ENCODE assay signal across 8 cellular contexts in genomic region chr6:168692572-168693257, GRCh38.
DNase-seq lines count a peak whose midpoint lies in the region; ATAC-seq, FAIRE-seq and TF ChIP-seq lines count a peak whose summit lies in the region.
"Not testable (repeated sequence)": the region's sequence is repeated elsewhere in the genome, so short reads cannot be mapped to it uniquely, and the experiment has no call there.

No MANE protein-coding gene starts in this region.

- intact Hi-C loops in Right ventricle myocardium superior (cut with DNase I); left cardiac atrium (cut with DNase I); sciatic nerve (cut with DNase I): not testable (repeated sequence)

- H3K36me3 ChIP-seq in GM23338 (ENCODE audit: insufficient read depth); bronchial epithelial cell (ENCODE audit: control insufficient read depth, insufficient read depth, low read length); mesendoderm (ENCODE audit: control insufficient read depth, insufficient read depth, low read length); neuronal stem cell (replicated peaks in 1 of 2; ENCODE audit: control insufficient read depth in 2 of 2, insufficient read depth in 2 of 2, low read length in 2 of 2): not testable (repeated sequence)

- not testable (repeated sequence) for H3K9me3 ChIP-seq in neuronal stem cell (replicated peaks in 1 of 2; ENCODE audit: control insufficient read depth in 2 of 2, insufficient read depth in 1 of 2, low read depth in 1 of 2, low read length in 2 of 2)

- peak overlapping the region; percentile 80 for H3K23ac ChIP-seq in mesendoderm (ENCODE audit: low read length)
- H3K23ac ChIP-seq in neuronal stem cell (ENCODE audit: low read depth, low read length, poor library complexity), result not testable (repeated sequence)

- not testable (repeated sequence) for H3K4me2 ChIP-seq in GM23338; mesendoderm (ENCODE audit: low read length); neuronal stem cell (ENCODE audit: insufficient read depth, low read length, poor library complexity, severe bottlenecking)

- FAIRE-seq in bronchial epithelial cell (lab: Jason Lieb, UNC) (peak; percentile 62), urothelium cell line (lab: Jason Lieb, UNC) (peak; percentile 35)

- not testable (repeated sequence) for H2BK12ac ChIP-seq in neuronal stem cell (ENCODE audit: low read length)

- H4K8ac ChIP-seq in mesendoderm (ENCODE audit: low read depth, low read length); neuronal stem cell (ENCODE audit: low read depth, low read length): not testable (repeated sequence)

- no CpG with 5 or more reads among the region's 30 CpGs for WGBS in mesendoderm (ENCODE audit: extremely low coverage, insufficient coverage, low lambda C conversion rate)
- WGBS in neuronal stem cell (ENCODE audit: extremely low coverage in 2 of 2, insufficient read length in 2 of 2, insufficient replicate concordance in 1 of 2), 2 donors, result no CpG with 5 or more reads among the region's 30 CpGs

- H3K27me3 ChIP-seq in GM23338 (ENCODE audit: insufficient read depth); bronchial epithelial cell (ENCODE audit: control insufficient read depth, insufficient read depth, low read length); mesendoderm (ENCODE audit: insufficient read depth, low read length, poor library complexity); neuronal stem cell (ENCODE audit: control insufficient read depth in 3 of 3, insufficient read depth in 3 of 3, low read depth in 1 of 3, low read length in 3 of 3): not testable (repeated sequence)

- not testable (repeated sequence) for H3K9ac ChIP-seq in mesendoderm (ENCODE audit: low read length); neuronal stem cell (ENCODE audit: low read depth, low read length, poor library complexity)

- not testable (repeated sequence) for H2BK5ac ChIP-seq in mesendoderm (ENCODE audit: low read length); neuronal stem cell (ENCODE audit: low read length)

- not testable (repeated sequence) for H4K20me1 ChIP-seq in GM23338 (replicated peaks; ENCODE audit: insufficient read depth)

- H3K4me1 ChIP-seq in GM23338 (ENCODE audit: insufficient read depth); mesendoderm (ENCODE audit: control insufficient read depth, low read depth, low read length); neuronal stem cell (ENCODE audit: control insufficient read depth in 2 of 2, insufficient read depth in 1 of 2, low read depth in 1 of 2, low read length in 2 of 2): not testable (repeated sequence)

- not testable (repeated sequence) for H2AK5ac ChIP-seq in mesendoderm (ENCODE audit: low read length); neuronal stem cell (ENCODE audit: low read depth, low read length)

- H3K79me2 ChIP-seq in GM23338 (replicated peaks; ENCODE audit: insufficient read depth); mesendoderm (ENCODE audit: control insufficient read depth, insufficient read depth, low read length): not testable (repeated sequence)

- not testable (repeated sequence) for H3K18ac ChIP-seq in mesendoderm (ENCODE audit: low read length); neuronal stem cell (ENCODE audit: low read length)

- H3K27ac ChIP-seq in GM23338 (ENCODE audit: low read depth); mesendoderm (ENCODE audit: low read depth, low read length); neuronal stem cell (replicated peaks; ENCODE audit: low read length): not testable (repeated sequence)

- not testable (repeated sequence) for H3K27ac Mint-ChIP-seq in GM23338

- TF ChIP-seq CTCF in GM23338 (conservative IDR thresholded peaks at IDR 0.05; ENCODE audit: low read depth in 2 of 2); bronchial epithelial cell (IDR thresholded peaks at IDR 0.05; ENCODE audit: insufficient read depth, low read length, severe bottlenecking): not testable (repeated sequence)

- not testable (repeated sequence) for H3K56ac ChIP-seq in mesendoderm (ENCODE audit: low read length)

- H3K79me1 ChIP-seq in mesendoderm (ENCODE audit: low read length); neuronal stem cell (ENCODE audit: low read depth, low read length): not testable (repeated sequence)

- not testable (repeated sequence) for H3K14ac ChIP-seq in neuronal stem cell (ENCODE audit: low read length)

- H2BK120ac ChIP-seq in mesendoderm (ENCODE audit: low read depth, low read length); neuronal stem cell (ENCODE audit: low read depth, low read length): not testable (repeated sequence)

- not testable (repeated sequence) for H3K9me2 ChIP-seq in GM23338 (ENCODE audit: insufficient read depth)

- not testable (repeated sequence) for H3K9me3 Mint-ChIP-seq in GM23338

- H2AFZ ChIP-seq in GM23338, result not testable (repeated sequence)
- H2AFZ ChIP-seq in neuronal stem cell (ENCODE audit: low read length), result peak overlapping the region; percentile 69

- not testable (repeated sequence) for H3K36me3 Mint-ChIP-seq in GM23338 (ENCODE audit: low read depth)

- H3F3A ChIP-seq in GM23338 (replicated peaks; ENCODE audit: low read depth), result not testable (repeated sequence)

- H2BK15ac ChIP-seq in mesendoderm (replicated peaks; ENCODE audit: low read depth); neuronal stem cell (ENCODE audit: low read length): not testable (repeated sequence)

- not testable (repeated sequence) for H3K27me3 Mint-ChIP-seq in GM23338 (ENCODE audit: insufficient read depth, low read depth, poor library complexity)

- H3K4me3 Mint-ChIP-seq in GM23338, result not testable (repeated sequence)

- ATAC-seq in GM23338, result peak; percentile 63
- ATAC-seq in Right ventricle myocardium superior (ENCODE audit: poor library complexity), result peak; percentile 92
- ATAC-seq in left cardiac atrium, result peak; percentile 47 to 59
- peak; percentile 74 for ATAC-seq in sciatic nerve

- not testable (repeated sequence) for H3K4me3 ChIP-seq in GM23338; bronchial epithelial cell (ENCODE audit: low read depth, low read length); mesendoderm (ENCODE audit: low read length); neuronal stem cell (ENCODE audit: low read length in 2 of 2)

- H4K5ac ChIP-seq in mesendoderm (ENCODE audit: low read length), result not testable (repeated sequence)

- peaks cover 46% of the 10 kb centered on the region for H3K4me1 Mint-ChIP-seq in GM23338

- not testable (repeated sequence) for H4K91ac ChIP-seq in neuronal stem cell (ENCODE audit: low read depth, low read length, poor library complexity)

- peak; percentile 26 for DNase-seq in GM23338 (ENCODE audit: low spot score)
- DNase-seq in bronchial epithelial cell (ENCODE audit: low read depth); Right ventricle myocardium superior; left cardiac atrium; mesendoderm; neuronal stem cell (ENCODE audit: low spot score); sciatic nerve (ENCODE audit: low spot score); urothelium cell line (ENCODE audit: low spot score): not testable (repeated sequence)

- not testable (repeated sequence) for H3K4ac ChIP-seq in mesendoderm (ENCODE audit: low read depth, low read length); neuronal stem cell (ENCODE audit: low read length)
